In genomic region chr20:49915118-49915379, GRCh38 we compare ENCODE assay signal across 8 cellular contexts. TPM values are rescaled to one million over a fixed set of nuclear protein-coding genes. Genes with fewer than 3 reads are reported as not detected.
DNase-seq lines count a peak whose midpoint lies in the region; ATAC-seq and TF ChIP-seq lines count a peak whose summit lies in the region.

No MANE protein-coding gene starts in this region.

- H3K27ac ChIP-seq in breast epithelium = peak overlapping the region; percentile 99 to 100
- peak overlapping the region; percentile 41 for H3K27ac ChIP-seq in mesendoderm (ENCODE audit: low read depth, low read length)

- H2AK5ac ChIP-seq in mesendoderm (ENCODE audit: low read length) = no peak overlapping the region

- H4K8ac ChIP-seq in mesendoderm (ENCODE audit: low read depth, low read length) = no peak overlapping the region

- no peaks in the 10 kb centered on the region for H3K9me3 ChIP-seq in breast epithelium

- H2BK120ac ChIP-seq in mesendoderm (ENCODE audit: low read depth, low read length) = no peak overlapping the region

- no peak for TF ChIP-seq CTCF in breast epithelium (IDR thresholded peaks at IDR 0.05)

- H3K4me1 ChIP-seq in breast epithelium (peaks cover 3 to 12% of the 10 kb centered on the region in 2 donors), mesendoderm (ENCODE audit: control insufficient read depth, low read depth, low read length) (no peaks in the 10 kb centered on the region)

- peak overlapping the region; percentile 86 for H3K9ac ChIP-seq in mesendoderm (ENCODE audit: low read length)

- H3K18ac ChIP-seq in mesendoderm (ENCODE audit: low read length) = no peak overlapping the region

- no peak overlapping the region for H3K23ac ChIP-seq in mesendoderm (ENCODE audit: low read length)

- H3K4me3 ChIP-seq in breast epithelium (peak overlapping the region; percentile 100), mesendoderm (ENCODE audit: low read length) (peak overlapping the region; percentile 82)

- no peak for TF ChIP-seq POLR2A in breast epithelium (IDR thresholded peaks at IDR 0.05)

- DNase-seq in breast epithelium (ENCODE audit: low spot score in 2 of 2) (no peak), mesendoderm (no peak), NCI-H146 treated with DMSO at 0.1 percent for 48 hours (lab: John Stamatoyannopoulos, UW; ENCODE audit: unreplicated experiment) (no peak), UCSD-AML1 (lab: John Stamatoyannopoulos, UW; ENCODE audit: unreplicated experiment) (no peak)
- DNase-seq in stimulated activated CD4-positive, alpha-beta T cell treated with anti-CD3 and anti-CD28 coated beads, Interleukin-12 subunit alpha, Interleukin-12 subunit beta, amount 100 ng/mL, for 4 hours = no peak

- H3K79me2 ChIP-seq in mesendoderm (ENCODE audit: control insufficient read depth, insufficient read depth, low read length) = peaks cover 29% of the 10 kb centered on the region

- H2BK5ac ChIP-seq in mesendoderm (ENCODE audit: low read length) = no peak overlapping the region

- H3K79me1 ChIP-seq in mesendoderm (ENCODE audit: low read length) = peaks cover 25% of the 10 kb centered on the region

- WGBS in mesendoderm (ENCODE audit: extremely low coverage, insufficient coverage, low lambda C conversion rate) = no CpG with 5 or more reads among the region's 23 CpGs

- H3K36me3 ChIP-seq in breast epithelium (no peaks in the 10 kb centered on the region), mesendoderm (ENCODE audit: control insufficient read depth, insufficient read depth, low read length) (no peaks in the 10 kb centered on the region)

- peak overlapping the region; percentile 95 for H3K56ac ChIP-seq in mesendoderm (ENCODE audit: low read length)

- ATAC-seq in GM18909 (IDR thresholded peaks at IDR 0.05; ENCODE audit: poor library complexity, unreplicated experiment) = peak; percentile 7
- peak; percentile 29 for ATAC-seq in HG03196 (IDR thresholded peaks at IDR 0.05; ENCODE audit: unreplicated experiment)
- ATAC-seq in HG03439 (IDR thresholded peaks at IDR 0.05; ENCODE audit: unreplicated experiment) = no peak

- intact Hi-C loops in breast epithelium (cut with DNase I; ENCODE audit: low total_unique reads) = no loop called here

- H2BK15ac ChIP-seq in mesendoderm (replicated peaks; ENCODE audit: low read depth) = no peak overlapping the region

- H4K5ac ChIP-seq in mesendoderm (ENCODE audit: low read length) = no peak overlapping the region

- no peaks in the 10 kb centered on the region for H3K27me3 ChIP-seq in breast epithelium
- no peaks in the 10 kb centered on the region for H3K27me3 ChIP-seq in mesendoderm (ENCODE audit: insufficient read depth, low read length, poor library complexity)

- no peak overlapping the region for H3K4ac ChIP-seq in mesendoderm (ENCODE audit: low read depth, low read length)

- H3K4me2 ChIP-seq in mesendoderm (ENCODE audit: low read length) = peak overlapping the region; percentile 97

RNA-seq across cellular contexts. Expression of gene SPATA2, which starts 0.3 kb away (rescaled TPM):
- 1 to 10 TPM; 1.8 to 4.6 (median 4.0) TPM for total RNA-seq in breast epithelium
- polyA plus RNA-seq in mesendoderm (2013, experiment 1 of 2) = 10.0 TPM
- polyA plus RNA-seq in mesendoderm (2013, experiment 2 of 2) = 9.6 TPM

RNA-seq across cellular contexts. Expression of gene RNF114, which starts 21.1 kb away (rescaled TPM):
- total RNA-seq in breast epithelium = 100 to 1,000 TPM; 224 TPM
- polyA plus RNA-seq in mesendoderm (2013, experiment 1 of 2) = 60.4 TPM
- polyA plus RNA-seq in mesendoderm (2013, experiment 2 of 2) = 60.4 TPM
